Comparison of ENCODE assay signal across 22 cellular contexts in genomic region chr7:157306836-157307533, GRCh38. TPM values are rescaled to one million over a fixed set of nuclear protein-coding genes. Genes with fewer than 3 reads are reported as not detected.
DNase-seq lines count a peak whose midpoint lies in the region; ATAC-seq and TF ChIP-seq lines count a peak whose summit lies in the region.
"Had no signal": no experiment of that assay in that cellular context is flagged by ENCODE, and none has a peak within 500 bp of the region (broad histone marks: within the 10 kb centered on the region; RNA-seq: fewer than 3 reads in every experiment).

No MANE protein-coding gene starts in this region.

- H3K4me2 ChIP-seq in trophoblast cell (ENCODE audit: low read length): no peak overlapping the region
- H3K4me2 ChIP-seq: KMS-11 had no signal

- no peak for ATAC-seq in activated CD8-positive, alpha-beta T cell treated with anti-CD3 and anti-CD28 coated beads for 36 hours
- ATAC-seq in activated CD8-positive, alpha-beta T cell treated with anti-CD3 and anti-CD28 coated beads, Interleukin-2, amount 10 ng/mL, durations not matched to agents 7 days and 5 days: no peak
- ATAC-seq in central memory CD8-positive, alpha-beta T cell (replicated peaks; ENCODE audit: extremely low read depth, poor library complexity, severe bottlenecking): no peak
- ATAC-seq in HG03457 (IDR thresholded peaks at IDR 0.05; ENCODE audit: unreplicated experiment): no peak
- ATAC-seq: Right ventricle myocardium inferior had no signal

- H3K23ac ChIP-seq in trophoblast cell (ENCODE audit: low read length): no peak overlapping the region

- no peak overlapping the region for H3K14ac ChIP-seq in trophoblast cell (ENCODE audit: low read length)

- POLR2A ChIA-PET in activated CD8-positive, alpha-beta T cell treated with anti-CD3 and anti-CD28 coated beads for 36 hours (lab: Charles Lee): interaction anchor here (0.8 to 1.6 kb wide), 3 partner anchors 30 to 73 kb away, joined by 3 to 5 read pairs (median 3); partner anchors contain the start of gene DNAJB6
- POLR2A ChIA-PET in activated CD8-positive, alpha-beta T cell treated with anti-CD3 and anti-CD28 coated beads, Interleukin-2, amount 10 ng/mL, durations not matched to agents 7 days and 5 days (lab: Charles Lee): no interaction called here

- no peaks in the 10 kb centered on the region for H3K36me3 ChIP-seq in HUES6 (ENCODE audit: control insufficient read depth, insufficient read depth, low read length)
- no peaks in the 10 kb centered on the region for H3K36me3 ChIP-seq in trophoblast cell (ENCODE audit: control insufficient read depth in 1 of 2, insufficient read depth in 2 of 2, low read length in 2 of 2)

- H3K9ac ChIP-seq in HUES6 (ENCODE audit: low read length) (peak overlapping the region; percentile 59), trophoblast cell (ENCODE audit: low read length) (no peak overlapping the region)
- H3K9ac ChIP-seq: GM23248, KMS-11 had no signal

- H3K27ac ChIP-seq in HUES6 (ENCODE audit: low read depth, low read length): peak overlapping the region; percentile 59; the same call in 1 of the 2 replicates
- no peak overlapping the region for H3K27ac ChIP-seq in trophoblast cell (ENCODE audit: low read depth, low read length)
- H3K27ac ChIP-seq: GM23248, KMS-11 had no signal

- intact Hi-C loops in activated CD8-positive, alpha-beta T cell treated with anti-CD3 and anti-CD28 coated beads for 36 hours (cut with micrococcal nuclease): no loop called here

- no peak overlapping the region for H3K18ac ChIP-seq in trophoblast cell (ENCODE audit: low read length)

- H4K91ac ChIP-seq in trophoblast cell (ENCODE audit: low read depth, low read length): no peak overlapping the region

- no peak overlapping the region for H2AK5ac ChIP-seq in trophoblast cell (ENCODE audit: low read length)

- peaks cover 9% of the 10 kb centered on the region for H3K79me1 ChIP-seq in trophoblast cell (ENCODE audit: low read length)

- H2BK5ac ChIP-seq in trophoblast cell (ENCODE audit: low read depth, low read length, poor library complexity): no peak overlapping the region

- WGBS in trophoblast cell (ENCODE audit: extremely low coverage, insufficient coverage, insufficient read length): no CpG with 5 or more reads among the region's 20 CpGs

- H3K27ac Mint-ChIP-seq in activated CD8-positive, alpha-beta T cell treated with anti-CD3 and anti-CD28 coated beads for 36 hours: peak overlapping the region; percentile 69
- no peak overlapping the region for H3K27ac Mint-ChIP-seq in activated CD8-positive, alpha-beta T cell treated with anti-CD3 and anti-CD28 coated beads, Interleukin-2, amount 10 ng/mL, durations not matched to agents 7 days and 5 days
- H3K27ac Mint-ChIP-seq in central memory CD8-positive, alpha-beta T cell (ENCODE audit: low read depth): peak overlapping the region; percentile 90
- H3K27ac Mint-ChIP-seq: nephron progenitor cell had no signal

- H3K79me2 ChIP-seq in trophoblast cell (ENCODE audit: control insufficient read depth, insufficient read depth, low read length, poor library complexity): no peaks in the 10 kb centered on the region

- no peaks in the 10 kb centered on the region for H3K27me3 ChIP-seq in HUES6 (ENCODE audit: control insufficient read depth, insufficient read depth, low read length)
- no peaks in the 10 kb centered on the region for H3K27me3 ChIP-seq in trophoblast cell (ENCODE audit: insufficient read depth, low read length)

- TF ChIP-seq CTCF in activated CD8-positive, alpha-beta T cell treated with anti-CD3 and anti-CD28 coated beads for 36 hours (IDR thresholded peaks at IDR 0.05): no peak

- no peak overlapping the region for H2BK120ac ChIP-seq in trophoblast cell (ENCODE audit: insufficient read depth, low read length, poor library complexity)

- DNase-seq in activated CD8-positive, alpha-beta T cell treated with anti-CD3 and anti-CD28 coated beads for 36 hours: no peak
- DNase-seq in activated CD8-positive, alpha-beta T cell treated with anti-CD3 and anti-CD28 coated beads, Interleukin-2, amount 10 ng/mL, durations not matched to agents 7 days and 5 days: no peak
- no peak for DNase-seq in central memory CD8-positive, alpha-beta T cell (ENCODE audit: low spot score in 2 of 2)
- DNase-seq in trophoblast cell: peak; percentile 89 to 92
- DNase-seq in NCI-H1436 (lab: John Stamatoyannopoulos, UW): no peak
- no peak for DNase-seq in stimulated activated CD4-positive, alpha-beta T cell treated with anti-CD3 and anti-CD28 coated beads, Interleukin-1b, Interleukin-23, amount 100 ng/mL, for 48 hours
- DNase-seq: ACHN; activated CD4-positive, alpha-beta T cell treated with anti-CD3 and anti-CD28 coated beads, Interleukin-2, amount 50 U/mL, for 48 hours; activated naive CD8-positive, alpha-beta T cell treated with anti-CD3 and anti-CD28 coated beads for 36 hours; effector memory CD4-positive, alpha-beta T cell; midbrain; NCI-H1092; NCI-H2107; NCI-H510A; nephron progenitor cell; posterior cingulate gyrus had no signal

- no peak overlapping the region for H3K4ac ChIP-seq in trophoblast cell (ENCODE audit: low read depth, low read length)

- no peak overlapping the region for H2BK12ac ChIP-seq in trophoblast cell (ENCODE audit: low read length)

- H4K8ac ChIP-seq in trophoblast cell (ENCODE audit: low read depth, low read length): no peak overlapping the region

- H3K9me3 Mint-ChIP-seq in activated CD8-positive, alpha-beta T cell treated with anti-CD3 and anti-CD28 coated beads for 36 hours: no peaks in the 10 kb centered on the region
- H3K9me3 Mint-ChIP-seq in activated CD8-positive, alpha-beta T cell treated with anti-CD3 and anti-CD28 coated beads, Interleukin-2, amount 10 ng/mL, durations not matched to agents 7 days and 5 days (ENCODE audit: insufficient read depth): no peaks in the 10 kb centered on the region
- H3K9me3 Mint-ChIP-seq in central memory CD8-positive, alpha-beta T cell: no peaks in the 10 kb centered on the region
- H3K9me3 Mint-ChIP-seq: activated naive CD8-positive, alpha-beta T cell treated with anti-CD3 and anti-CD28 coated beads for 36 hours; nephron progenitor cell had no signal

- H3K36me3 Mint-ChIP-seq in activated CD8-positive, alpha-beta T cell treated with anti-CD3 and anti-CD28 coated beads for 36 hours (ENCODE audit: low read depth): no peaks in the 10 kb centered on the region
- no peaks in the 10 kb centered on the region for H3K36me3 Mint-ChIP-seq in activated CD8-positive, alpha-beta T cell treated with anti-CD3 and anti-CD28 coated beads, Interleukin-2, amount 10 ng/mL, durations not matched to agents 7 days and 5 days (ENCODE audit: low read depth)
- H3K36me3 Mint-ChIP-seq in central memory CD8-positive, alpha-beta T cell (ENCODE audit: insufficient read depth): peaks cover 8% of the 10 kb centered on the region
- H3K36me3 Mint-ChIP-seq: activated naive CD8-positive, alpha-beta T cell treated with anti-CD3 and anti-CD28 coated beads for 36 hours; CD14-positive monocyte had no signal

- no peak overlapping the region for H3K4me3 Mint-ChIP-seq in activated CD8-positive, alpha-beta T cell treated with anti-CD3 and anti-CD28 coated beads for 36 hours
- no peak overlapping the region for H3K4me3 Mint-ChIP-seq in activated CD8-positive, alpha-beta T cell treated with anti-CD3 and anti-CD28 coated beads, Interleukin-2, amount 10 ng/mL, durations not matched to agents 7 days and 5 days
- H3K4me3 Mint-ChIP-seq in central memory CD8-positive, alpha-beta T cell: no peak overlapping the region
- H3K4me3 Mint-ChIP-seq: activated naive CD8-positive, alpha-beta T cell treated with anti-CD3 and anti-CD28 coated beads for 36 hours; CD14-positive monocyte; nephron progenitor cell had no signal

- CTCF ChIA-PET in activated CD8-positive, alpha-beta T cell treated with anti-CD3 and anti-CD28 coated beads for 36 hours (lab: Charles Lee): interaction anchor here (1.3 to 1.4 kb wide), 2 partner anchors 32 to 57 kb away, joined by 3 read pairs; no protein-coding TSS in a partner anchor
- CTCF ChIA-PET in activated CD8-positive, alpha-beta T cell treated with anti-CD3 and anti-CD28 coated beads, Interleukin-2, amount 10 ng/mL, durations not matched to agents 7 days and 5 days (lab: Charles Lee): interaction anchor here (0.9 to 1.5 kb wide), 3 partner anchors 11 to 33 kb away, joined by 3 read pairs; no protein-coding TSS in a partner anchor

- H4K12ac ChIP-seq in trophoblast cell (ENCODE audit: low read depth, low read length): no peak overlapping the region

- H3K4me1 ChIP-seq in HUES6 (ENCODE audit: control insufficient read depth, insufficient read depth, low read length) (peaks cover 45% of the 10 kb centered on the region), trophoblast cell (ENCODE audit: control insufficient read depth in 1 of 2, insufficient read depth in 2 of 2, low read length in 2 of 2) (peaks cover 9 to 16% of the 10 kb centered on the region in 2 experiments)

- no peak overlapping the region for H2AFZ ChIP-seq in trophoblast cell (ENCODE audit: insufficient read depth, low read length, poor library complexity)
- H2AFZ ChIP-seq: GM23248 had no signal

- peaks cover 22% of the 10 kb centered on the region for H3K4me1 Mint-ChIP-seq in activated CD8-positive, alpha-beta T cell treated with anti-CD3 and anti-CD28 coated beads for 36 hours (ENCODE audit: low read depth)
- H3K4me1 Mint-ChIP-seq in activated CD8-positive, alpha-beta T cell treated with anti-CD3 and anti-CD28 coated beads, Interleukin-2, amount 10 ng/mL, durations not matched to agents 7 days and 5 days (ENCODE audit: low read depth): peaks cover 40% of the 10 kb centered on the region
- H3K4me1 Mint-ChIP-seq in central memory CD8-positive, alpha-beta T cell: peaks cover 41% of the 10 kb centered on the region

- H3K4me3 ChIP-seq in HUES6 (ENCODE audit: low read depth, low read length) (peak overlapping the region; percentile 48), trophoblast cell (ENCODE audit: low read depth, low read length) (no peak overlapping the region)
- H3K4me3 ChIP-seq: GM23248 had no signal

- H3K27me3 Mint-ChIP-seq in activated CD8-positive, alpha-beta T cell treated with anti-CD3 and anti-CD28 coated beads for 36 hours: no peaks in the 10 kb centered on the region
- H3K27me3 Mint-ChIP-seq in activated CD8-positive, alpha-beta T cell treated with anti-CD3 and anti-CD28 coated beads, Interleukin-2, amount 10 ng/mL, durations not matched to agents 7 days and 5 days (ENCODE audit: low read depth): no peaks in the 10 kb centered on the region
- H3K27me3 Mint-ChIP-seq in central memory CD8-positive, alpha-beta T cell: no peaks in the 10 kb centered on the region
- H3K27me3 Mint-ChIP-seq: activated naive CD8-positive, alpha-beta T cell treated with anti-CD3 and anti-CD28 coated beads for 36 hours had no signal

- H3K9me3 ChIP-seq in HUES6 (ENCODE audit: control insufficient read depth, insufficient read depth, low read depth, low read length): no peaks in the 10 kb centered on the region
- no peaks in the 10 kb centered on the region for H3K9me3 ChIP-seq in trophoblast cell (ENCODE audit: insufficient read depth, low read depth, low read length)

RNA-seq across cellular contexts. Expression of gene DNAJB6, which starts 29.8 kb away (rescaled TPM):
- 10 to 100 TPM; 67.8 to 80.6 TPM for total RNA-seq in activated CD8-positive, alpha-beta T cell treated with anti-CD3 and anti-CD28 coated beads for 36 hours
- total RNA-seq in activated CD8-positive, alpha-beta T cell treated with anti-CD3 and anti-CD28 coated beads, Interleukin-2, amount 10 ng/mL, durations not matched to agents 7 days and 5 days: 10 to 100 TPM; 69.3 to 74.9 TPM
- polyA plus RNA-seq in trophoblast cell (2013): 169 and 171 TPM in 2 replicates

Comparison
In these comparisons a context has a peak if more than half of its experiments do, and no peak if none do; other contexts are left out.
1. DNase-seq: peak in trophoblast cell (2 of 2); none in activated CD8-positive, alpha-beta T cell treated with anti-CD3 and anti-CD28 coated beads for 36 hours (single experiment), activated CD8-positive, alpha-beta T cell treated with anti-CD3 and anti-CD28 coated beads, Interleukin-2, amount 10 ng/mL, durations not matched to agents 7 days and 5 days (single experiment), central memory CD8-positive, alpha-beta T cell (0 of 2), NCI-H1436 (single experiment) and stimulated activated CD4-positive, alpha-beta T cell treated with anti-CD3 and anti-CD28 coated beads, Interleukin-1b, Interleukin-23, amount 100 ng/mL, for 48 hours (single experiment).